In the genomic region with DNA sequence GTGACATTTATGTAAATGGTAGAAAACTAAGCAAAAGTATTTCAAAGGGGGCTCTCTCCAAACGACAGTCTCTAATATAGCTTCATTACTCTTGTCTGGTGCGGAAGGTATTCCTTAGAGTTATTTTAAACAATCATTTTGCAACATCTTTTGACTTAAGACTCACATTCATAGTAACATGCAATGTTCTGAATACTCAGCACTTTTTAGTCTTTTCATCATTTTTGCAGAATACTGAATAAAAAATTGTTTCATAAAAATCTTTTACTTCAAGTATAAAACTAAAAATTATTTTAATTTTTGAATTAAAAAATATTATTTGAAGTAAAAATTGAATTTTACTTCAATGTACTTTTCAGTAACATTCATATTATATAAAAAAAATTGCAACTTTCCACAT, we compare ENCODE assay signal across 16 cellular contexts.
DNase-seq lines count a peak whose midpoint lies in the region; ATAC-seq, FAIRE-seq and TF ChIP-seq lines count a peak whose summit lies in the region.
"Had no signal": no experiment of that assay in that cellular context is flagged by ENCODE, and none has a peak within 500 bp of the region (broad histone marks: within the 10 kb centered on the region; RNA-seq: fewer than 3 reads in every experiment).

No MANE protein-coding gene starts in this region.

- no peak for TF ChIP-seq EP300 in A549 (IDR thresholded peaks at IDR 0.05)

- no peak overlapping the region for H3K4me2 ChIP-seq in A549

- TF ChIP-seq CTCF in A549 (IDR thresholded peaks at IDR 0.05), result no peak

- H3K9me3 ChIP-seq in A549, result no peaks in the 10 kb centered on the region
- H3K9me3 ChIP-seq in small intestine (ENCODE audit: control insufficient read depth, low read depth), result no peaks in the 10 kb centered on the region
- H3K9me3 ChIP-seq: Caco-2 had no signal

- no peak for ATAC-seq in A549
- ATAC-seq in HG03354 (IDR thresholded peaks at IDR 0.05; ENCODE audit: poor library complexity, severe bottlenecking, unreplicated experiment), result no peak

- FAIRE-seq in A549 (lab: Jason Lieb, UNC) (no peak), TTC549 (lab: Jason Lieb, UNC) (peak; percentile 81), endometrium (lab: Jason Lieb, UNC) (peak; percentile 90), small intestine (lab: Jason Lieb, UNC) (peak; percentile 88)
- FAIRE-seq: D721Med, H1 had no signal

- CTCF ChIA-PET in A549 (lab: Yijun Ruan, JAX), result interaction anchor here (0.7 to 1.4 kb wide), 3 partner anchors 11 to 360 kb away, joined by 3 to 4 read pairs (median 3); no protein-coding TSS in a partner anchor

- H3K27me3 ChIP-seq in small intestine (ENCODE audit: control insufficient read depth in 2 of 2, insufficient read depth in 2 of 2, low read length in 2 of 2), result no peaks in the 10 kb centered on the region

- DNase-seq in A549 (ENCODE audit: low read depth in 1 of 2, low spot score in 1 of 2) (no peak), small intestine (no peak), iPS-NIHi7 (ENCODE audit: extremely low spot score) (no peak), SK-N-DZ (ENCODE audit: low spot score) (no peak)
- DNase-seq: 8988T; C1 segment of cervical spinal cord; Caco-2; CD4-positive, CD25-positive, alpha-beta regulatory T cell; CD8-positive, alpha-beta memory T cell; GDM1; H9 had no signal

- POLR2A ChIA-PET in A549 (lab: Yijun Ruan, JAX), result no interaction called here

- WGBS in A549 (ENCODE audit: missing lambda C conversion rate), result 91% methylated on average over 2 of the region's 2 CpGs
- 81 to 87% (median 84%) methylated on average over 2 of the region's 2 CpGs for WGBS in small intestine, 3 donors

- H3K36me3 ChIP-seq in small intestine (ENCODE audit: control insufficient read depth in 2 of 2, insufficient read depth in 2 of 2, low read length in 2 of 2), result no peaks in the 10 kb centered on the region

- no peak for TF ChIP-seq POLR2A in A549 (IDR thresholded peaks at IDR 0.05; ENCODE audit: low read length)

- no peak for TF ChIP-seq RAD21 in A549 (conservative IDR thresholded peaks at IDR 0.05 in 1 of 2, IDR thresholded peaks at IDR 0.05 in 1 of 2)

- H3K4me1 ChIP-seq in A549 (peaks cover 22% of the 10 kb centered on the region), small intestine (ENCODE audit: control insufficient read depth in 2 of 2, insufficient read depth in 1 of 2, low read depth in 1 of 2, low read length in 1 of 2) (no peaks in the 10 kb centered on the region)
- H3K4me1 ChIP-seq: Caco-2 had no signal

- no peak overlapping the region for H3K27ac ChIP-seq in A549
- no peak overlapping the region for H3K27ac ChIP-seq in small intestine (ENCODE audit: low read depth in 1 of 2, low read length in 1 of 2)

- H3K4me3 ChIP-seq in A549, result no peak overlapping the region
- no peak overlapping the region for H3K4me3 ChIP-seq in small intestine (ENCODE audit: low read depth in 1 of 2, low read length in 2 of 2)

TF ChIP-seq in A549, 52 proteins besides CTCF, POLR2A, EP300 and RAD21:
- peak; percentile 42 for TF ChIP-seq MAFK (IDR thresholded peaks at IDR 0.05; ENCODE audit: partially characterized antibody)
- TF ChIP-seq, protein P1, sequence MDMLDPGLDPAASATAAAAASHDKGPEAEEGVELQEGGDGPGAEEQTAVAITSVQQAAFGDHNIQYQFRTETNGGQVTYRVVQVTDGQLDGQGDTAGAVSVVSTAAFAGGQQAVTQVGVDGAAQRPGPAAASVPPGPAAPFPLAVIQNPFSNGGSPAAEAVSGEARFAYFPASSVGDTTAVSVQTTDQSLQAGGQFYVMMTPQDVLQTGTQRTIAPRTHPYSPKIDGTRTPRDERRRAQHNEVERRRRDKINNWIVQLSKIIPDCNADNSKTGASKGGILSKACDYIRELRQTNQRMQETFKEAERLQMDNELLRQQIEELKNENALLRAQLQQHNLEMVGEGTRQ (IDR thresholded peaks at IDR 0.05), result no peak
